ENCODE assay signal across 1 cellular context in genomic region chr7:42911482-42912447, GRCh38.
TF ChIP-seq lines count a peak whose summit lies in the region.

Gene C7orf25, minus strand, starts transcription at chr7:42912070. Its CDS starts 1,170 bp downstream, at chr7:42910900.

TF ChIP-seq in K562, 482 proteins besides CTCF, POLR2A, EP300 and RAD21 (continued from another document and continues in another):
- no peak for TF ChIP-seq CGGBP1 (CRISPR knock-in tag; IDR thresholded peaks at IDR 0.05)
- TF ChIP-seq ZNF740 (CRISPR knock-in tag; IDR thresholded peaks at IDR 0.05), result no peak
- no peak for TF ChIP-seq ZNF740 (tag; IDR thresholded peaks at IDR 0.05)
- TF ChIP-seq PTBP1 (IDR thresholded peaks at IDR 0.05; ENCODE audit: low read depth, low read length), result no peak
- no peak for TF ChIP-seq COPS2 (conservative IDR thresholded peaks at IDR 0.05)
- TF ChIP-seq CC2D1A (IDR thresholded peaks at IDR 0.05), result no peak
- TF ChIP-seq SNAPC5 (CRISPR knock-in tag; IDR thresholded peaks at IDR 0.05), result no peak
- TF ChIP-seq PBX2 (CRISPR knock-in tag; IDR thresholded peaks at IDR 0.05; ENCODE audit: low read depth), result no peak
- no peak for TF ChIP-seq PBX2 (tag; conservative IDR thresholded peaks at IDR 0.05; ENCODE audit: low read depth)
- peak; percentile 24; the same call in 1 of the 2 replicates for TF ChIP-seq HNRNPL (IDR thresholded peaks at IDR 0.05; ENCODE audit: low read depth, low read length)
- peak; percentile 86 for TF ChIP-seq PCBP1 (IDR thresholded peaks at IDR 0.05; ENCODE audit: low read depth, low read length, poor library complexity, severe bottlenecking)
- TF ChIP-seq THRB (CRISPR knock-in tag; conservative IDR thresholded peaks at IDR 0.05), result 0 out of 2 replicates have a peak, but pooled peaks have one; percentile 10
- no peak for TF ChIP-seq C11orf30 (IDR thresholded peaks at IDR 0.05; ENCODE audit: low read depth)
- 0 out of 2 replicates have a peak, but pooled peaks have one; percentile 28 for TF ChIP-seq MTA1 (IDR thresholded peaks at IDR 0.05; ENCODE audit: borderline replicate concordance)
- no peak for TF ChIP-seq GTF2B (IDR thresholded peaks at IDR 0.05; ENCODE audit: extremely low read depth, insufficient read length)
- TF ChIP-seq ZNF408 (CRISPR knock-in tag; IDR thresholded peaks at IDR 0.05; ENCODE audit: low read depth), result no peak
- no peak for TF ChIP-seq EWSR1 (IDR thresholded peaks at IDR 0.05; ENCODE audit: borderline replicate concordance, low read depth, partially characterized antibody)
- no peak for TF ChIP-seq RERE (CRISPR knock-in tag; IDR thresholded peaks at IDR 0.05; ENCODE audit: borderline replicate concordance)
- no peak for TF ChIP-seq SREBF1 (IDR thresholded peaks at IDR 0.05; ENCODE audit: borderline replicate concordance, low read depth, low read length)
- TF ChIP-seq NKRF (IDR thresholded peaks at IDR 0.05; ENCODE audit: borderline replicate concordance), result no peak
- TF ChIP-seq SRSF1 (IDR thresholded peaks at IDR 0.05; ENCODE audit: low read depth, low read length), result no peak
- no peak for TF ChIP-seq TRIM25 (IDR thresholded peaks at IDR 0.05; ENCODE audit: borderline replicate concordance)
- no peak for TF ChIP-seq NFIX (CRISPR knock-in tag; IDR thresholded peaks at IDR 0.05; ENCODE audit: low read depth)
- no peak for TF ChIP-seq MTF1 (CRISPR knock-in tag; IDR thresholded peaks at IDR 0.05; ENCODE audit: borderline replicate concordance)
- TF ChIP-seq FOXO4 (CRISPR knock-in tag; IDR thresholded peaks at IDR 0.05), result no peak
- no peak for TF ChIP-seq ZNF12 (CRISPR knock-in tag; IDR thresholded peaks at IDR 0.05)
- TF ChIP-seq KLF1 (tag; IDR thresholded peaks at IDR 0.05), result no peak
- 0 out of 2 replicates have a peak, but pooled peaks have one; percentile 31 for TF ChIP-seq HDAC2 (IDR thresholded peaks at IDR 0.05)
- no peak for TF ChIP-seq HDAC6 (IDR thresholded peaks at IDR 0.05; ENCODE audit: low read depth, low read length)
- TF ChIP-seq POLR2AphosphoS2 (IDR thresholded peaks at IDR 0.05; ENCODE audit: low read length), result no peak
- TF ChIP-seq ZNF76 (CRISPR knock-in tag; IDR thresholded peaks at IDR 0.05; ENCODE audit: borderline replicate concordance), result peak; percentile 69; the same call in 1 of the 2 replicates
- no peak for TF ChIP-seq MCM3 (IDR thresholded peaks at IDR 0.05)
- peak; percentile 98 for TF ChIP-seq USF1 (CRISPR knock-in tag; IDR thresholded peaks at IDR 0.05)
- peak; percentile 61; the same call in 1 of the 2 replicates for TF ChIP-seq ZNF766 (CRISPR knock-in tag; conservative IDR thresholded peaks at IDR 0.05)
- no peak for TF ChIP-seq BMI1 (IDR thresholded peaks at IDR 0.05; ENCODE audit: low read length)
- TF ChIP-seq SIX5 (IDR thresholded peaks at IDR 0.05; ENCODE audit: borderline replicate concordance in 1 of 2, insufficient read depth in 1 of 2, low read depth in 1 of 2, low read length in 2 of 2), result peak; percentile 69 to 79
- TF ChIP-seq ZNF146 (CRISPR knock-in tag; IDR thresholded peaks at IDR 0.05; ENCODE audit: unreplicated experiment), result no peak
- no peak for TF ChIP-seq XRCC4 (IDR thresholded peaks at IDR 0.05; ENCODE audit: extremely low read depth, insufficient read depth, insufficient read length)
- TF ChIP-seq ZSCAN29 (IDR thresholded peaks at IDR 0.05), result no peak
- no peak for TF ChIP-seq ID3 (CRISPR knock-in tag; IDR thresholded peaks at IDR 0.05)
- peak; percentile 77 for TF ChIP-seq ID3 (tag; IDR thresholded peaks at IDR 0.05)
- TF ChIP-seq NBN (IDR thresholded peaks at IDR 0.05; ENCODE audit: low read depth), result peak; percentile 43; the same call in 1 of the 2 replicates
- no peak for TF ChIP-seq CSDE1 (IDR thresholded peaks at IDR 0.05)
